Comparison of ENCODE assay signal across 29 cellular contexts in the genomic region with DNA sequence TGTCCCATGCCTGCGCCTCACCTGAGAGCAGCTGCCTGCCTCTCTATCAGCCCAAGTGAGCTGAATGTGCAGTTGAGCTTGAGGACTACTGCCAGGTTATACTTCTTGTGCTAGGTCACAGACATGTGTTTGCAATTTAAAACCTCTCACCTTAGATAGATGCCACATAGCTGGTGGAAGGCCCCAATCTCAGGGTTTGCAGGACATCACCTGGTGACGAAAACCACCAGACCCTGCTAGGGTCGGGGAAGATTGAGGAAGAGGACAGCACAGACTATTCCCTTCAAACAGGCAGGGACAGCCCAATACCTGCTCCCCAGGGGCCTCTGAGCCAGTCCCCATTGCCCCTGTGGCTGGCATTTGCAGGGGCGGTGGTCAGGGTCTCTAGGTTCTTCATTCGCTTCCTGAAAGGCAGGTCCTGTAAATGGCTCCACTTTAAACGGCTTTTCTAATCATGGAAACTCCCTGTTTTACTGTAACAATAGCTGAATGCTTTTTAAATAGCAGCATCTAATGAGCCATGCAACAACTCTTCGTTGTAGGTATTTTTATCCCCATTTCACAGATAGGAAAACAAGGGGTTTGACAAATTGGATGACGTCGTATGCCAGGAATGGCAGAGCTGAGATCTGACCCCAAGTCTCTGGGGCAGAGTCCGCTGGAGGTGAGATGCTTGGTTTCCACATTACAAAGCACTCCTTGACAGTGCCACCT.
"Had no signal": no experiment of that assay in that cellular context is flagged by ENCODE, and none has a peak within 500 bp of the region (broad histone marks: within the 10 kb centered on the region; RNA-seq: fewer than 3 reads in every experiment).

No MANE protein-coding gene starts in this region.

- H3K27me3 ChIP-seq: colonic mucosa, suprapubic skin had no signal

- H3K27me3 Mint-ChIP-seq: dendritic cell treated with granulocyte-macrophage colony-stimulating factor and Interleukin-4, amounts not matched to agents 40 ng/mL and 50 ng/mL, for 4 days had no signal

- H3K4me1 ChIP-seq: colonic mucosa, esophagus squamous epithelium, heart right ventricle, left ventricle myocardium inferior, lower lobe of right lung, parathyroid adenoma, spleen, suprapubic skin had no signal

- H3K4me3 ChIP-seq: colonic mucosa, esophagus squamous epithelium, heart right ventricle, left ventricle myocardium inferior, lower lobe of right lung, skin epidermis, spleen, suprapubic skin had no signal

- H3K36me3 Mint-ChIP-seq: memory B cell; natural killer cell treated with Interleukin-12 subunit alpha and Interleukin-12 subunit beta and Interleukin-15 and Interleukin-18, amount 100 ng/mL, for 72 hours; stimulated activated naive B cell treated with anti-CD40 and anti-IgM and Interleukin-4, amounts not matched to agents 10 μg/mL and 1 μg/mL and 100 μg/mL, for 72 hours had no signal

- H3K27ac ChIP-seq: colonic mucosa, esophagus squamous epithelium, heart right ventricle, left ventricle myocardium inferior, lower lobe of right lung, neutrophil, parathyroid adenoma, skin epidermis, spleen, suprapubic skin had no signal

- DNase-seq: colonic mucosa; effector memory CD4-positive, alpha-beta T cell; esophagus squamous epithelium; foreskin melanocyte; glutamatergic neuron; heart right ventricle; hippocampal formation; left colon; left ventricle myocardium inferior; lower lobe of right lung; spleen; stimulated activated CD4-positive, alpha-beta T cell treated with anti-CD3 and anti-CD28 coated beads, Interleukin-15, amount 100 ng/mL, for 24 hours; stimulated activated CD4-positive, alpha-beta T cell treated with anti-CD3 and anti-CD28 coated beads, Interleukin-2, amount 100 ng/mL, for 48 hours; stimulated activated naive B cell treated with anti-CD40 and anti-IgM and Interleukin-4, amounts not matched to agents 10 μg/mL and 1 μg/mL and 100 μg/mL, for 72 hours; trophoblast cell had no signal

- ATAC-seq: heart right ventricle; left colon; lower lobe of right lung; natural killer cell treated with Interleukin-12 subunit alpha and Interleukin-12 subunit beta and Interleukin-15 and Interleukin-18, amount 100 ng/mL, for 72 hours; stimulated activated naive B cell treated with anti-CD40 and anti-IgM and Interleukin-4, amounts not matched to agents 10 μg/mL and 1 μg/mL and 100 μg/mL, for 72 hours had no signal

- H3K4me1 Mint-ChIP-seq: central memory CD8-positive, alpha-beta T cell; memory B cell; neural crest cell; stimulated activated naive B cell treated with anti-CD40 and anti-IgM and Interleukin-4, amounts not matched to agents 10 μg/mL and 1 μg/mL and 100 μg/mL, for 72 hours had no signal

- FAIRE-seq: endothelial cell of umbilical vein, islet of Langerhans, urothelium cell line had no signal

- H3K79me2 ChIP-seq: parathyroid adenoma had no signal

- H3K9me3 ChIP-seq: colonic mucosa, esophagus squamous epithelium, heart right ventricle, left ventricle myocardium inferior, lower lobe of right lung, neutrophil, spleen, suprapubic skin had no signal

- H3K9ac ChIP-seq: parathyroid adenoma had no signal

- H3K27ac Mint-ChIP-seq: dendritic cell treated with granulocyte-macrophage colony-stimulating factor and Interleukin-4, amounts not matched to agents 40 ng/mL and 50 ng/mL, for 4 days; memory B cell; natural killer cell treated with Interleukin-12 subunit alpha and Interleukin-12 subunit beta and Interleukin-15 and Interleukin-18, amount 100 ng/mL, for 72 hours; progenitor cell of endocrine pancreas; stimulated activated naive B cell treated with anti-CD40 and anti-IgM and Interleukin-4, amounts not matched to agents 10 μg/mL and 1 μg/mL and 100 μg/mL, for 72 hours; stimulated activated naive CD8-positive, alpha-beta T cell treated with anti-CD3 and anti-CD28 coated beads, Interleukin-15, Interleukin-2, amounts not matched to agents 100 ng/mL and 50 ng/mL, for 24 hours had no signal

- H3K4me3 Mint-ChIP-seq: central memory CD8-positive, alpha-beta T cell; dendritic cell treated with granulocyte-macrophage colony-stimulating factor and Interleukin-4, amounts not matched to agents 40 ng/mL and 50 ng/mL, for 4 days; memory B cell; natural killer cell treated with Interleukin-12 subunit alpha and Interleukin-12 subunit beta and Interleukin-15 and Interleukin-18, amount 100 ng/mL, for 72 hours; neural crest cell; stimulated activated naive B cell treated with anti-CD40 and anti-IgM and Interleukin-4, amounts not matched to agents 10 μg/mL and 1 μg/mL and 100 μg/mL, for 72 hours; stimulated activated naive CD8-positive, alpha-beta T cell treated with anti-CD3 and anti-CD28 coated beads, Interleukin-15, Interleukin-2, amounts not matched to agents 100 ng/mL and 50 ng/mL, for 24 hours had no signal

- H3K9me3 Mint-ChIP-seq: central memory CD8-positive, alpha-beta T cell; dendritic cell treated with granulocyte-macrophage colony-stimulating factor and Interleukin-4, amounts not matched to agents 40 ng/mL and 50 ng/mL, for 4 days; memory B cell; natural killer cell treated with Interleukin-12 subunit alpha and Interleukin-12 subunit beta and Interleukin-15 and Interleukin-18, amount 100 ng/mL, for 72 hours; neural crest cell; stimulated activated naive CD8-positive, alpha-beta T cell treated with anti-CD3 and anti-CD28 coated beads, Interleukin-15, Interleukin-2, amounts not matched to agents 100 ng/mL and 50 ng/mL, for 24 hours had no signal

- H2AFZ ChIP-seq: parathyroid adenoma had no signal

- H3K36me3 ChIP-seq: colonic mucosa, esophagus squamous epithelium, heart right ventricle, left ventricle myocardium inferior, lower lobe of right lung, neutrophil, spleen, suprapubic skin had no signal
